21 cellular contexts compared by ENCODE assay signal in genomic region chr3:136903899-136904298, GRCh38. TPM values are rescaled to one million over a fixed set of nuclear protein-coding genes. Genes with fewer than 3 reads are reported as not detected.
DNase-seq lines count a peak whose midpoint lies in the region; ATAC-seq and TF ChIP-seq lines count a peak whose summit lies in the region.
"Had no signal": no experiment of that assay in that cellular context is flagged by ENCODE, and none has a peak within 500 bp of the region (broad histone marks: within the 10 kb centered on the region; RNA-seq: fewer than 3 reads in every experiment).

No MANE protein-coding gene starts in this region.

- H3K4me2 ChIP-seq in Karpas-422 (ENCODE audit: low read depth, low read length, poor library complexity, severe bottlenecking): no peak overlapping the region
- H3K4me2 ChIP-seq: A549 had no signal

- no peak overlapping the region for H2AFZ ChIP-seq in Karpas-422 (ENCODE audit: low read length)

- H3K27me3 Mint-ChIP-seq in activated T-cell treated with anti-CD3 and anti-CD28 coated beads, Interleukin-2, amount 50 U/mL, for 72 hours (ENCODE audit: low read depth): no peaks in the 10 kb centered on the region
- no peaks in the 10 kb centered on the region for H3K27me3 Mint-ChIP-seq in natural killer cell (ENCODE audit: low read depth in 2 of 2)
- no peaks in the 10 kb centered on the region for H3K27me3 Mint-ChIP-seq in natural killer cell treated with Interleukin-12 subunit alpha and Interleukin-12 subunit beta and Interleukin-15 and Interleukin-18, amount 100 ng/mL, for 72 hours
- H3K27me3 Mint-ChIP-seq in stimulated activated naive B cell treated with anti-CD40 and anti-IgM and Interleukin-4, amounts not matched to agents 10 μg/mL and 1 μg/mL and 100 μg/mL, for 72 hours: no peaks in the 10 kb centered on the region
- H3K27me3 Mint-ChIP-seq: CD4-positive, alpha-beta memory T cell had no signal

- ATAC-seq in activated T-cell treated with anti-CD3 and anti-CD28 coated beads, Interleukin-2, amount 50 U/mL, for 72 hours (replicated peaks in 1 of 2): no peak
- no peak for ATAC-seq in natural killer cell
- ATAC-seq in natural killer cell treated with Interleukin-12 subunit alpha and Interleukin-12 subunit beta and Interleukin-15 and Interleukin-18, amount 100 ng/mL, for 72 hours: no peak
- no peak for ATAC-seq in stimulated activated naive B cell treated with anti-CD40 and anti-IgM and Interleukin-4, amounts not matched to agents 10 μg/mL and 1 μg/mL and 100 μg/mL, for 72 hours (replicated peaks)
- no peak for ATAC-seq in HG02938 (IDR thresholded peaks at IDR 0.05; ENCODE audit: unreplicated experiment)
- ATAC-seq in HG03520 (IDR thresholded peaks at IDR 0.05; ENCODE audit: unreplicated experiment): no peak
- ATAC-seq: A549 had no signal

- intact Hi-C loops in natural killer cell (cut with micrococcal nuclease): no loop called here

- H3K4me3 ChIP-seq in Karpas-422 (ENCODE audit: low read length): no peak overlapping the region
- H3K4me3 ChIP-seq: A549, HAP-1 had no signal

- peaks cover 100% of the 10 kb centered on the region for H3K79me2 ChIP-seq in Karpas-422 (ENCODE audit: low read length)

- peak overlapping the region; percentile 27 for H3K27ac Mint-ChIP-seq in activated T-cell treated with anti-CD3 and anti-CD28 coated beads, Interleukin-2, amount 50 U/mL, for 72 hours
- peak overlapping the region; percentile 59 to 83 for H3K27ac Mint-ChIP-seq in natural killer cell
- peak overlapping the region in 1 of 2 donors; percentile 22 for H3K27ac Mint-ChIP-seq in natural killer cell treated with Interleukin-12 subunit alpha and Interleukin-12 subunit beta and Interleukin-15 and Interleukin-18, amount 100 ng/mL, for 72 hours
- H3K27ac Mint-ChIP-seq in stimulated activated naive B cell treated with anti-CD40 and anti-IgM and Interleukin-4, amounts not matched to agents 10 μg/mL and 1 μg/mL and 100 μg/mL, for 72 hours: peak overlapping the region; percentile 44

- H3K9ac ChIP-seq in Karpas-422 (ENCODE audit: low read length): no peak overlapping the region
- H3K9ac ChIP-seq: BLaER1 treated with 17β-estradiol and CSF1 and Interleukin-3, amounts not matched to agents 10 nM and 100 nM had no signal

- H3K9me2 ChIP-seq in Karpas-422 (replicated peaks; ENCODE audit: insufficient read depth, low read length): no peaks in the 10 kb centered on the region

- no peak for DNase-seq in activated T-cell treated with anti-CD3 and anti-CD28 coated beads, Interleukin-2, amount 50 U/mL, for 72 hours
- DNase-seq in activated T-cell treated with anti-CD3 and anti-CD28 coated beads, Interleukin-2, amount 50 U/mL, for 1 hour: no peak
- DNase-seq in natural killer cell (no peak), Karpas-422 (no peak)
- DNase-seq in natural killer cell treated with Interleukin-12 subunit alpha and Interleukin-12 subunit beta and Interleukin-15 and Interleukin-18, amount 100 ng/mL, for 72 hours (ENCODE audit: low spot score): no peak
- DNase-seq in stimulated activated naive B cell treated with anti-CD40 and anti-IgM and Interleukin-4, amounts not matched to agents 10 μg/mL and 1 μg/mL and 100 μg/mL, for 72 hours: no peak
- DNase-seq: 8988T; ACHN; AML-193; BE2C; Caco-2; CD4-positive, alpha-beta memory T cell; DMS53; DMS79 treated with DMSO at 0.1 percent for 48 hours; GF-D8; GOT3 had no signal

- H3K9me3 ChIP-seq in Karpas-422 (ENCODE audit: low read length): peaks cover 4% of the 10 kb centered on the region; the same call in 1 of the 2 replicates

- H3K36me3 Mint-ChIP-seq in activated T-cell treated with anti-CD3 and anti-CD28 coated beads, Interleukin-2, amount 50 U/mL, for 72 hours (ENCODE audit: insufficient read depth in 2 of 2): peaks cover 12 to 44% of the 10 kb centered on the region in 2 donors
- H3K36me3 Mint-ChIP-seq in natural killer cell: peaks cover 7% of the 10 kb centered on the region
- H3K36me3 Mint-ChIP-seq in natural killer cell treated with Interleukin-12 subunit alpha and Interleukin-12 subunit beta and Interleukin-15 and Interleukin-18, amount 100 ng/mL, for 72 hours: peaks cover 40% of the 10 kb centered on the region
- H3K36me3 Mint-ChIP-seq in stimulated activated naive B cell treated with anti-CD40 and anti-IgM and Interleukin-4, amounts not matched to agents 10 μg/mL and 1 μg/mL and 100 μg/mL, for 72 hours: peaks cover 46 to 72% of the 10 kb centered on the region in 2 donors

- H3K27ac ChIP-seq in Karpas-422 (ENCODE audit: low read length): peak overlapping the region; percentile 12; the same call in 1 of the 2 replicates
- H3K27ac ChIP-seq: A549; BLaER1 treated with 17β-estradiol and CSF1 and Interleukin-3, amounts not matched to agents 10 nM and 100 nM had no signal

- H3K4me1 Mint-ChIP-seq in activated T-cell treated with anti-CD3 and anti-CD28 coated beads, Interleukin-2, amount 50 U/mL, for 72 hours (ENCODE audit: low read depth): peaks cover 76% of the 10 kb centered on the region
- H3K4me1 Mint-ChIP-seq in natural killer cell: peaks cover 80 to 81% of the 10 kb centered on the region in 2 donors
- peaks cover 67 to 78% of the 10 kb centered on the region in 2 donors for H3K4me1 Mint-ChIP-seq in natural killer cell treated with Interleukin-12 subunit alpha and Interleukin-12 subunit beta and Interleukin-15 and Interleukin-18, amount 100 ng/mL, for 72 hours (ENCODE audit: low read depth in 2 of 2)
- peaks cover 65 to 80% of the 10 kb centered on the region in 2 donors for H3K4me1 Mint-ChIP-seq in stimulated activated naive B cell treated with anti-CD40 and anti-IgM and Interleukin-4, amounts not matched to agents 10 μg/mL and 1 μg/mL and 100 μg/mL, for 72 hours

- H3K9me3 Mint-ChIP-seq in activated T-cell treated with anti-CD3 and anti-CD28 coated beads, Interleukin-2, amount 50 U/mL, for 72 hours: peaks cover 1 to 9% of the 10 kb centered on the region in 2 donors
- peaks cover 0 to 8% of the 10 kb centered on the region in 2 donors for H3K9me3 Mint-ChIP-seq in natural killer cell
- no peaks in the 10 kb centered on the region for H3K9me3 Mint-ChIP-seq in natural killer cell treated with Interleukin-12 subunit alpha and Interleukin-12 subunit beta and Interleukin-15 and Interleukin-18, amount 100 ng/mL, for 72 hours
- peaks cover 11% of the 10 kb centered on the region in 2 donors for H3K9me3 Mint-ChIP-seq in stimulated activated naive B cell treated with anti-CD40 and anti-IgM and Interleukin-4, amounts not matched to agents 10 μg/mL and 1 μg/mL and 100 μg/mL, for 72 hours

- H4K20me1 ChIP-seq in Karpas-422 (ENCODE audit: insufficient read depth, low read depth, low read length): peaks cover 5% of the 10 kb centered on the region; the same call in 1 of the 2 replicates

- no peak for TF ChIP-seq CTCF in natural killer cell (IDR thresholded peaks at IDR 0.05)

- H3K4me1 ChIP-seq in Karpas-422 (ENCODE audit: low read length): peaks cover 95% of the 10 kb centered on the region
- H3K4me1 ChIP-seq: A549 had no signal

- no peak overlapping the region for H3K4me3 Mint-ChIP-seq in activated T-cell treated with anti-CD3 and anti-CD28 coated beads, Interleukin-2, amount 50 U/mL, for 72 hours
- no peak overlapping the region for H3K4me3 Mint-ChIP-seq in natural killer cell
- H3K4me3 Mint-ChIP-seq in natural killer cell treated with Interleukin-12 subunit alpha and Interleukin-12 subunit beta and Interleukin-15 and Interleukin-18, amount 100 ng/mL, for 72 hours: no peak overlapping the region
- H3K4me3 Mint-ChIP-seq in stimulated activated naive B cell treated with anti-CD40 and anti-IgM and Interleukin-4, amounts not matched to agents 10 μg/mL and 1 μg/mL and 100 μg/mL, for 72 hours: no peak overlapping the region

- H3K27me3 ChIP-seq in Karpas-422 (ENCODE audit: low read length): no peaks in the 10 kb centered on the region
- H3K27me3 ChIP-seq: BE2C; BLaER1 treated with 17β-estradiol and CSF1 and Interleukin-3, amounts not matched to agents 10 nM and 100 nM had no signal

- H3K36me3 ChIP-seq in Karpas-422 (ENCODE audit: insufficient read depth, low read length): peaks cover 23% of the 10 kb centered on the region
- H3K36me3 ChIP-seq: BE2C had no signal

RNA-seq across cellular contexts. Expression of gene NCK1, which starts 41.9 kb away (rescaled TPM):
- total RNA-seq in activated T-cell treated with anti-CD3 and anti-CD28 coated beads, Interleukin-2, amount 50 U/mL, for 72 hours: 10 to 100 TPM; 45.8 to 46.6 TPM
- total RNA-seq in natural killer cell: 10 to 100 TPM; 61.2 to 77.9 (median 69.5) TPM
- total RNA-seq in natural killer cell treated with Interleukin-12 subunit alpha and Interleukin-12 subunit beta and Interleukin-15 and Interleukin-18, amount 100 ng/mL, for 72 hours: 10 to 100 TPM; 41.2 to 63.6 TPM
- 42.3 and 77.7 TPM in 2 replicates for total RNA-seq in Karpas-422 (2014; rRNA removed; shearing (Covaris generic); ENCODE audit: low replicate concordance)

RNA-seq across cellular contexts. Expression of gene IL20RB, which starts 53.9 kb away (rescaled TPM):
- total RNA-seq in activated T-cell treated with anti-CD3 and anti-CD28 coated beads, Interleukin-2, amount 50 U/mL, for 72 hours: 1 to 10 TPM; 1.7 to 2.0 TPM
- 1 to 10 TPM; 1.9 to 3.6 (median 2.8) TPM for total RNA-seq in natural killer cell
- 1 to 10 TPM; 3.4 to 8.7 TPM for total RNA-seq in natural killer cell treated with Interleukin-12 subunit alpha and Interleukin-12 subunit beta and Interleukin-15 and Interleukin-18, amount 100 ng/mL, for 72 hours
- total RNA-seq in Karpas-422 (2014; rRNA removed; shearing (Covaris generic); ENCODE audit: low replicate concordance): 1.1 and 3.2 TPM in 2 replicates
